Comparison of ENCODE assay signal across 11 cellular contexts in the genomic region with DNA sequence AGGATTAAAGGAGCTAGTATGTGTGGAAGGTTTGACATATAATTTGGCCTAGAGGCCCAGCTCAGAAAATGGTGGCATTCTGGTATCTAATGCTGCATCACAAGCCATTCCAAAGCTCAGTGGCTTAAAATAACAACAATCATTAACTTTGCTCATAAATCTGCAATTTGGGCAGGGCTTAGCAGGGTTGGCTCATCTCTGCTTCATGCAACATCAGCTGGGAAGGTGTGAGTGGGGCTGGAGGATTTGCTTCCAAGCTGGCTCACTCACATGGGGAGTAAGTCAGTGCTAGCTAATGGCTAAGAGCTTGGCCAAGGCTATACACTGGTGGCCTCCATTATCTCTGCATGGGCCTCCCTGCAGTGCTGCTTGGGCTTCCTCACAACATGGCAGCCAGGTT. TPM values are rescaled to one million over a fixed set of nuclear protein-coding genes. Genes with fewer than 3 reads are reported as not detected.
"Had no signal": no experiment of that assay in that cellular context is flagged by ENCODE, and none has a peak within 500 bp of the region (broad histone marks: within the 10 kb centered on the region; RNA-seq: fewer than 3 reads in every experiment).

No MANE protein-coding gene starts in this region.

- ATAC-seq: K562 had no signal

- H3K4me3 ChIP-seq: GM23248, K562 had no signal

- H3K9ac ChIP-seq: GM23248 had no signal

- H3K4me3 Mint-ChIP-seq: H9, HFFc6 had no signal

- DNase-seq: GM23248, H9, HCEC 1CT, HFFc6, IMR-90, KG1 had no signal

- H3K27ac Mint-ChIP-seq: H9, HFFc6 had no signal

- H3K27ac ChIP-seq: GM23248, HL-60 had no signal

- H2AFZ ChIP-seq: GM23248 had no signal

- FAIRE-seq: H1, H54, K562 had no signal

RNA-seq across cellular contexts. Expression of gene PDYN, which starts 59.8 kb away (rescaled TPM):
- total RNA-seq: GM23248, HFFc6, HT1080, IMR-90, K562 had no signal
- polyA plus RNA-seq: GM23248, IMR-90, K562 had no signal
